Comparison of ENCODE assay signal across 11 cellular contexts in genomic region chr4:41204400-41204978, GRCh38. TPM values are rescaled to one million over a fixed set of nuclear protein-coding genes. Genes with fewer than 3 reads are reported as not detected.
DNase-seq lines count a peak whose midpoint lies in the region; ATAC-seq and TF ChIP-seq lines count a peak whose summit lies in the region.
"Had no signal": no experiment of that assay in that cellular context is flagged by ENCODE, and none has a peak within 500 bp of the region (broad histone marks: within the 10 kb centered on the region; RNA-seq: fewer than 3 reads in every experiment).

No MANE protein-coding gene starts in this region.

- H3K27me3 Mint-ChIP-seq in naive thymus-derived CD8-positive, alpha-beta T cell: peaks cover 15 to 56% (median 35%) of the 10 kb centered on the region in 5 donors

- no peak for TF ChIP-seq CTCF in fibroblast of villous mesenchyme (IDR thresholded peaks at IDR 0.05; ENCODE audit: insufficient read depth, low read depth, low read length)

- H3K4me3 Mint-ChIP-seq in naive thymus-derived CD8-positive, alpha-beta T cell: no peak overlapping the region
- H3K4me3 Mint-ChIP-seq: activated CD8-positive, alpha-beta memory T cell treated with anti-CD3 and anti-CD28 coated beads, Interleukin-2, amount 10 ng/mL, durations not matched to agents 7 days and 5 days had no signal

- peak; percentile 89 for DNase-seq in EH (ENCODE audit: low read depth)
- DNase-seq in SW 1271 (lab: John Stamatoyannopoulos, UW): peak; percentile 13 to 77
- DNase-seq in fibroblast of villous mesenchyme (ENCODE audit: low read depth): peak; percentile 73
- peak; percentile 72 for DNase-seq in non-pigmented ciliary epithelial cell (ENCODE audit: low read depth)
- DNase-seq in naive thymus-derived CD8-positive, alpha-beta T cell: no peak
- no peak for DNase-seq in SIG-M5 (lab: John Stamatoyannopoulos, UW)
- no peak for DNase-seq in activated T-cell treated with anti-CD3 and anti-CD28 coated beads for 4 hours
- DNase-seq: activated CD8-positive, alpha-beta memory T cell treated with anti-CD3 and anti-CD28 coated beads, Interleukin-2, amount 10 ng/mL, durations not matched to agents 7 days and 5 days; glutamatergic neuron; stimulated activated CD4-positive, alpha-beta T cell treated with anti-CD3 and anti-CD28 coated beads, Interleukin-12 subunit alpha, Interleukin-12 subunit beta, amount 100 ng/mL, for 4 hours had no signal

- H3K4me1 Mint-ChIP-seq in naive thymus-derived CD8-positive, alpha-beta T cell: no peaks in the 10 kb centered on the region

- no peak overlapping the region for H3K27ac Mint-ChIP-seq in naive thymus-derived CD8-positive, alpha-beta T cell
- H3K27ac Mint-ChIP-seq: activated CD8-positive, alpha-beta memory T cell treated with anti-CD3 and anti-CD28 coated beads, Interleukin-2, amount 10 ng/mL, durations not matched to agents 7 days and 5 days had no signal

- no peaks in the 10 kb centered on the region for H3K9me3 Mint-ChIP-seq in naive thymus-derived CD8-positive, alpha-beta T cell

- peaks cover 0 to 3% (median 0%) of the 10 kb centered on the region in 3 donors for H3K36me3 Mint-ChIP-seq in naive thymus-derived CD8-positive, alpha-beta T cell

- POLR2A ChIA-PET in naive thymus-derived CD8-positive, alpha-beta T cell (lab: Charles Lee): no interaction called here

- ATAC-seq in naive thymus-derived CD8-positive, alpha-beta T cell: no peak
- no peak for ATAC-seq in GM21786 (IDR thresholded peaks at IDR 0.05; ENCODE audit: unreplicated experiment)
- ATAC-seq: activated CD8-positive, alpha-beta memory T cell treated with anti-CD3 and anti-CD28 coated beads, Interleukin-2, amount 10 ng/mL, durations not matched to agents 7 days and 5 days had no signal

- no peak overlapping the region for H3K4me3 ChIP-seq in fibroblast of villous mesenchyme (ENCODE audit: low read depth, low read length)

RNA-seq across cellular contexts. Expression of gene APBB2, which starts 9.9 kb away (rescaled TPM):
- 96.3 and 133 TPM in 2 replicates for total RNA-seq in fibroblast of villous mesenchyme
- 1 to 10 TPM in 1 of 2 experiments, under 1 TPM in 1; 0.44 to 1.9 TPM for total RNA-seq in naive thymus-derived CD8-positive, alpha-beta T cell
- not detected for polyA plus RNA-seq in naive thymus-derived CD8-positive, alpha-beta T cell

RNA-seq across cellular contexts. Expression of gene UCHL1, which starts 52.2 kb away (rescaled TPM):
- 488 and 579 TPM in 2 replicates for total RNA-seq in fibroblast of villous mesenchyme
- under 1 TPM in 1 of 2 experiments, not detected in 1; 0.49 TPM for total RNA-seq in naive thymus-derived CD8-positive, alpha-beta T cell
- polyA plus RNA-seq in naive thymus-derived CD8-positive, alpha-beta T cell: not detected

Comparison
In these comparisons a context has a peak if more than half of its experiments do, and no peak if none do; other contexts are left out.
1. DNase-seq: peak in EH (single experiment), SW 1271 (2 of 2), fibroblast of villous mesenchyme (single experiment) and non-pigmented ciliary epithelial cell (single experiment); none in naive thymus-derived CD8-positive, alpha-beta T cell (0 of 10), SIG-M5 (single experiment) and activated T-cell treated with anti-CD3 and anti-CD28 coated beads for 4 hours (single experiment).
2. RNA of gene APBB2, which starts 9.9 kb away (total RNA-seq): 96.3 to 133 TPM in fibroblast of villous mesenchyme; 0.44 to 1.9 TPM in naive thymus-derived CD8-positive, alpha-beta T cell; every median in the first group is over 10 times any median in the second.
3. RNA of gene UCHL1, which starts 52.2 kb away (total RNA-seq): 488 to 579 TPM in fibroblast of villous mesenchyme; 0.49 TPM in naive thymus-derived CD8-positive, alpha-beta T cell; every median in the first group is over 100 times any median in the second.